12 cellular contexts compared by ENCODE assay signal in the genomic region with DNA sequence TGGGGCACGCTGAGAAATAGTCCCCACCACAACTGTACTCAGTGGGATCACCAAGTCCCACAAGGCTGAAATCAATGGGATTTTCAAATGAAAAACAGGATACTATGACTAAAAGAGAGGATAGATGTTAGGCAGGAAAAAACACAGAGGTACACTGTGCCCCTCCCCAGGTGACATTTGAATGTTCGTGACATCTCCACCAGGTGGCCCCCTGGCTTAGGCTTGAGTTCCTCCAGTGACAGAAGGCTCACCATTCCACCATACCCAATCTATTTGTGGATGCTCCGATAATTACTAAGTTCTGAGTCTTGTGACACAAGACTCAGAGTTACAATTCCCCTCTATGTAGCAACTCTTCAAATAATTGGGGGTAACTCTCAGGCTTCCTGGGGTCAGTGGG.
DNase-seq lines count a peak whose midpoint lies in the region; ATAC-seq and TF ChIP-seq lines count a peak whose summit lies in the region.
"Had no signal": no experiment of that assay in that cellular context is flagged by ENCODE, and none has a peak within 500 bp of the region (broad histone marks: within the 10 kb centered on the region; RNA-seq: fewer than 3 reads in every experiment).

No MANE protein-coding gene starts in this region.

- no peak for DNase-seq in left ventricle myocardium inferior
- no peak for DNase-seq in right cardiac atrium
- no peak for DNase-seq in mammary epithelial cell
- DNase-seq in stimulated activated CD8-positive, alpha-beta memory T cell treated with anti-CD3 and anti-CD28 coated beads, Interleukin-4, amount 100 ng/mL, for 48 hours, result peak; percentile 36
- DNase-seq in islet precursor cell, result no peak
- no peak for DNase-seq in cerebellar nuclear complex (lab: John Stamatoyannopoulos, UW)
- DNase-seq: activated B cell treated with CpG ODN at 0.5 μM for 24 hours, gastrocnemius medialis, NCI-H526 treated with DMSO at 0.1 percent for 48 hours, transverse colon had no signal

- H3K9me3 ChIP-seq in left ventricle myocardium inferior (replicated peaks) (no peaks in the 10 kb centered on the region), right cardiac atrium (ENCODE audit: control insufficient read depth, low read length) (no peaks in the 10 kb centered on the region), mammary epithelial cell (replicated peaks; ENCODE audit: insufficient read depth, low read length) (no peaks in the 10 kb centered on the region)
- H3K9me3 ChIP-seq: gastrocnemius medialis, transverse colon had no signal

- H3K79me2 ChIP-seq in mammary epithelial cell (ENCODE audit: insufficient read depth, low read length), result no peaks in the 10 kb centered on the region

- no TSS peak for BruUV-seq in mammary epithelial cell (replicated peaks; lab: Mats Ljungman, UMichigan)

- H3K9ac ChIP-seq in mammary epithelial cell (ENCODE audit: insufficient read depth, low read length), result no peak overlapping the region

- no peak overlapping the region for H3K4me2 ChIP-seq in mammary epithelial cell (ENCODE audit: insufficient read depth, low read depth, low read length)

- no peaks in the 10 kb centered on the region for H4K20me1 ChIP-seq in mammary epithelial cell (ENCODE audit: insufficient read depth, low read length)

- H3K27ac ChIP-seq in left ventricle myocardium inferior (replicated peaks), result no peak overlapping the region
- no peak overlapping the region for H3K27ac ChIP-seq in right cardiac atrium (ENCODE audit: low read length)
- H3K27ac ChIP-seq in mammary epithelial cell (ENCODE audit: insufficient read depth, low read depth, low read length), result no peak overlapping the region
- H3K27ac ChIP-seq: gastrocnemius medialis, transverse colon had no signal

- H2AFZ ChIP-seq in mammary epithelial cell (ENCODE audit: low read depth, low read length), result no peak overlapping the region

- in situ Hi-C loops in mammary epithelial cell (cut with MboI; ENCODE audit: low sequenced_read_pairs in 2 of 2), result loop anchor here in 1 of 2 donors (5.0 kb wide), 1 partner anchor 42 kb away; no protein-coding TSS in a partner anchor

- no peaks in the 10 kb centered on the region for H3K36me3 ChIP-seq in left ventricle myocardium inferior
- H3K36me3 ChIP-seq in mammary epithelial cell (ENCODE audit: insufficient read depth, low read length), result no peaks in the 10 kb centered on the region
- H3K36me3 ChIP-seq: gastrocnemius medialis, transverse colon had no signal

- dilution Hi-C loops in mammary epithelial cell (cut with HindIII; ENCODE audit: low sequenced_read_pairs), result loop anchor here (5.0 kb wide), 1 partner anchor 43 kb away; no protein-coding TSS in a partner anchor

- intact Hi-C loops in left ventricle myocardium inferior (cut with micrococcal nuclease), result loop anchor here (10.0 kb wide), 1 partner anchor 550 kb away; no protein-coding TSS in a partner anchor
- intact Hi-C loops in right cardiac atrium (cut with DNase I), result no loop called here
- intact Hi-C loops in mammary epithelial cell (cut with micrococcal nuclease), result loop anchor here (1.0 to 10.0 kb wide), 3 partner anchors 41 to 310 kb away; partner anchors contain the start of gene POLR3A

- H3K4me1 ChIP-seq in left ventricle myocardium inferior (peaks cover 6% of the 10 kb centered on the region), right cardiac atrium (ENCODE audit: control insufficient read depth, insufficient read depth, low read length) (no peaks in the 10 kb centered on the region), mammary epithelial cell (ENCODE audit: insufficient read depth, low read length) (peaks cover 8% of the 10 kb centered on the region)

- WGBS in right cardiac atrium, result 71% methylated on average over 3 of the region's 3 CpGs
- 89% methylated on average over 3 of the region's 3 CpGs for WGBS in mammary epithelial cell (ENCODE audit: low coverage, missing lambda C conversion rate)

- TF ChIP-seq CTCF in left ventricle myocardium inferior (IDR thresholded peaks at IDR 0.05; ENCODE audit: borderline replicate concordance) (peak; percentile 16), LNCAP (IDR thresholded peaks at IDR 0.05) (peak; percentile 50), mammary epithelial cell (conservative IDR thresholded peaks at IDR 0.05 in 1 of 2, IDR thresholded peaks at IDR 0.05 in 1 of 2; ENCODE audit: extremely low read depth in 1 of 2, insufficient read depth in 1 of 2, low read depth in 1 of 2, low read length in 2 of 2) (peak; percentile 19 to 52)

- H3K27me3 ChIP-seq in left ventricle myocardium inferior (ENCODE audit: low read depth) (peaks cover 86% of the 10 kb centered on the region), right cardiac atrium (ENCODE audit: control insufficient read depth, insufficient read depth) (no peaks in the 10 kb centered on the region), mammary epithelial cell (ENCODE audit: insufficient read depth, low read length) (no peaks in the 10 kb centered on the region)

- no peak overlapping the region for H3K4me3 ChIP-seq in left ventricle myocardium inferior
- no peak overlapping the region for H3K4me3 ChIP-seq in right cardiac atrium (ENCODE audit: low read length)
- no peak overlapping the region for H3K4me3 ChIP-seq in mammary epithelial cell (replicated peaks in 1 of 3; ENCODE audit: insufficient read depth in 1 of 3, low read depth in 2 of 3, low read length in 3 of 3)
- H3K4me3 ChIP-seq: gastrocnemius medialis, transverse colon had no signal

- ATAC-seq in right cardiac atrium (no peak), HG02798 (IDR thresholded peaks at IDR 0.05; ENCODE audit: poor library complexity, unreplicated experiment) (no peak)
- ATAC-seq: gastrocnemius medialis had no signal

- CTCF ChIA-PET in mammary epithelial cell (lab: Charles Lee; ENCODE audit: low non-redundant PET), result interaction anchor here (0.6 kb wide), 1 partner anchor 42 kb away, joined by 6 read pairs; no protein-coding TSS in a partner anchor

Comparison
In these comparisons a context has a peak if more than half of its experiments do, and no peak if none do; other contexts are left out.
1. intact Hi-C loops: an anchor here in left ventricle myocardium inferior (10.0 kb wide) and mammary epithelial cell (1.0 to 10.0 kb wide); none called in right cardiac atrium.